In the genomic region with DNA sequence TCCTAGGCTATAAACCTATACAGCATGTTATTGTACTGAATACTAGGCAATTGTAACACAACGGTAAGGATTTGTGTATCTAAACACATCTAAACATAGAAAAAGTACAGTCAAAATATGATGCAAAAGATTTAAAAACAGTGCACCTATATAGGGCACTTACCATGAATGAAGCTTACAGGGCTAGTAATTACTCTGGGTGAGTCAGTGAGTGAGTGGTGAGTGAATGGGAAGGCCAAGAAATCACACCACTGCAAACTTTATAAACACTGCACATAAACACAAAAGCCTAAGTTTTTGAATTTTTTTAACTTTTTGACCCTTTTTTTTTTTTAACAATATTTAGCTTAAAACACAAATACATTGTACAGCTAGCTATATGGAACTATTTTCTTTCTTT, we compare ENCODE assay signal across 26 cellular contexts.
"Had no signal": no experiment of that assay in that cellular context is flagged by ENCODE, and none has a peak within 500 bp of the region (broad histone marks: within the 10 kb centered on the region; RNA-seq: fewer than 3 reads in every experiment).

No MANE protein-coding gene starts in this region.

- H3K4me3 Mint-ChIP-seq: activated B cell treated with CpG ODN at 0.5 μM for 24 hours; activated CD4-positive, alpha-beta T cell treated with anti-CD3 and anti-CD28 coated beads for 36 hours; activated T-cell treated with anti-CD3 and anti-CD28 coated beads, Interleukin-2, amount 50 U/mL, for 24 hours; naive thymus-derived CD4-positive, alpha-beta T cell; neural crest cell; T-helper 1 cell treated with Interleukin-12 subunit alpha and Interleukin-12 subunit beta and Interleukin-4 antibody, amounts not matched to agents 30 μg/mL and 1 μg/mL, for 36 hours; type B pancreatic cell had no signal

- H3K27ac ChIP-seq: cardiac muscle cell, lower lobe of right lung, thoracic aorta, vagina had no signal

- H3K4me1 Mint-ChIP-seq: activated B cell treated with CpG ODN at 0.5 μM for 24 hours; activated CD4-positive, alpha-beta T cell treated with anti-CD3 and anti-CD28 coated beads for 36 hours; naive thymus-derived CD4-positive, alpha-beta T cell had no signal

- H3K36me3 ChIP-seq: cardiac muscle cell, lower lobe of right lung, thoracic aorta, vagina had no signal

- H3K4me3 ChIP-seq: cardiac muscle cell, lower lobe of right lung, thoracic aorta, vagina had no signal

- H3K27me3 Mint-ChIP-seq: activated B cell treated with CpG ODN at 0.5 μM for 24 hours, type B pancreatic cell had no signal

- H3K4me1 ChIP-seq: vagina had no signal

- H3K9me3 ChIP-seq: lower lobe of right lung, thoracic aorta, vagina had no signal

- ATAC-seq: activated CD4-positive, alpha-beta T cell treated with anti-CD3 and anti-CD28 coated beads for 36 hours; left lobe of liver; lower lobe of right lung; naive thymus-derived CD4-positive, alpha-beta T cell; sciatic nerve had no signal

- H3K27me3 ChIP-seq: cardiac muscle cell, vagina had no signal

- H3K9me3 Mint-ChIP-seq: activated B cell treated with CpG ODN at 0.5 μM for 24 hours; activated T-cell treated with anti-CD3 and anti-CD28 coated beads, Interleukin-2, amount 50 U/mL, for 24 hours; activated T-helper 2 cell treated with anti-CD3 and anti-CD28 coated beads, Interferon-gamma antibody, Interleukin-2, Interleukin-4, amounts not matched to agents 10 μg/mL and 5 μg/mL and 100 μg/mL, durations not matched to agents 14 hours and 24 hours and 36 hours; naive thymus-derived CD4-positive, alpha-beta T cell; neural crest cell; T-helper 1 cell treated with Interleukin-12 subunit alpha and Interleukin-12 subunit beta and Interleukin-4 antibody, amounts not matched to agents 30 μg/mL and 1 μg/mL, for 36 hours; type B pancreatic cell had no signal

- DNase-seq: activated B cell treated with CpG ODN at 0.5 μM for 24 hours; activated CD4-positive, alpha-beta T cell treated with anti-CD3 and anti-CD28 coated beads for 36 hours; activated CD4-positive, alpha-beta T cell treated with anti-CD3 and anti-CD28 coated beads, Interleukin-2, amount 50 U/mL, for 4 hours; activated CD8-positive, alpha-beta memory T cell treated with anti-CD3 and anti-CD28 coated beads for 24 hours; activated CD8-positive, alpha-beta memory T cell treated with anti-CD3 and anti-CD28 coated beads, Interleukin-2, amount 50 U/mL, for 4 hours; activated naive CD4-positive, alpha-beta T cell treated with Interleukin-2 at 50 U/mL for 16 hours; activated T-cell treated with anti-CD3 and anti-CD28 coated beads, Interleukin-2, amount 50 U/mL, for 24 hours; foreskin fibroblast; head of caudate nucleus; islet precursor cell; lower lobe of right lung; naive thymus-derived CD4-positive, alpha-beta T cell; occipital lobe; posterior cingulate gyrus; stimulated activated CD4-positive, alpha-beta T cell treated with anti-CD3 and anti-CD28 coated beads, Interleukin-4, amount 100 ng/mL, for 1 hour; stimulated activated naive CD4-positive, alpha-beta T cell treated with Interleukin-2 at 50 U/mL for 16 hours; T1000 had no signal

- H3K36me3 Mint-ChIP-seq: naive thymus-derived CD4-positive, alpha-beta T cell; type B pancreatic cell had no signal

- H3K27ac Mint-ChIP-seq: activated B cell treated with CpG ODN at 0.5 μM for 24 hours; activated CD4-positive, alpha-beta T cell treated with anti-CD3 and anti-CD28 coated beads for 36 hours; activated T-cell treated with anti-CD3 and anti-CD28 coated beads, Interleukin-2, amount 50 U/mL, for 24 hours; activated T-helper 2 cell treated with anti-CD3 and anti-CD28 coated beads, Interferon-gamma antibody, Interleukin-2, Interleukin-4, amounts not matched to agents 10 μg/mL and 5 μg/mL and 100 μg/mL, durations not matched to agents 14 hours and 24 hours and 36 hours; naive thymus-derived CD4-positive, alpha-beta T cell; T-helper 1 cell treated with Interleukin-12 subunit alpha and Interleukin-12 subunit beta and Interleukin-4 antibody, amounts not matched to agents 30 μg/mL and 1 μg/mL, for 36 hours; type B pancreatic cell had no signal
